9 cellular contexts compared by ENCODE assay signal in the genomic region with DNA sequence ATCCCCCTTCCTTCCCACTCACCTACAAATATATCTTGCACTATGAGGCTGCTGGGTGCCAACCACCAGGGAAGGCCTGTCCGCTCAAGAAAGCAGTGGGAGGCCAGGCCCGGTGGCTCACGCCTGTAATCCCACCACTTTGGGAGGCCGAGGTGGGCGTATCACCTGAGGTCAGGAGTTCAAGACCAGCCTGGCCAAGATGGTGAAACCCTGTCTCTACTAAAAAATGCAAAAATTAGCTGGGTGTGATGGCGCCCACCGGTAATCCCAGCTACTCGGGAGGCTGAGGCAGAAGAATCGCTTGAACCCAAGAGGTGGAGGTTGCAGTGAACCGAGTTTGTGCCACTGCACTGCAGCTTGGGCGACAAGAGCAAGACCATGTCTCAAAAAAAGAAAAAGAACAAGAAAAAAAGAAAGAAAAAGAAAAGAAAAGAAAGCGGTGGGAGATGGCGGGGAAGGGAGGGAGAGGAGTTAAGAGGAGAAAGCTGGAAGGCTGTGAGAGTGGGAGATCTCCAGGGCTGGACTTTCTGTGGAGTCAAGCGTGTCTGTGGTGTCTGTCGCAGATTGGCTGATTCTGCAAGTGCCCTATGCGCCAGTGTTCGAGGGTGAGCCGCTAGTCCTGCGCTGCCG. TPM values are rescaled to one million over a fixed set of nuclear protein-coding genes. Genes with fewer than 3 reads are reported as not detected.
DNase-seq lines count a peak whose midpoint lies in the region; ATAC-seq and TF ChIP-seq lines count a peak whose summit lies in the region.
"Not testable (repeated sequence)": the region's sequence is repeated elsewhere in the genome, so short reads cannot be mapped to it uniquely, and the experiment has no call there.
"Had no signal": no experiment of that assay in that cellular context is flagged by ENCODE, and none has a peak within 500 bp of the region (broad histone marks: within the 10 kb centered on the region; RNA-seq: fewer than 3 reads in every experiment).

No MANE protein-coding gene starts in this region.

- peaks cover 37% of the 10 kb centered on the region for H3K4me1 Mint-ChIP-seq in CD8-positive, alpha-beta T cell (ENCODE audit: low read depth)
- H3K4me1 Mint-ChIP-seq in T-helper 17 cell: peaks cover 41% of the 10 kb centered on the region
- H3K4me1 Mint-ChIP-seq in osteocyte (ENCODE audit: unreplicated experiment): not testable (repeated sequence)

- H3K4me3 ChIP-seq in CD8-positive, alpha-beta T cell (ENCODE audit: low read depth, low read length): peak overlapping the region; percentile 92
- H3K4me3 ChIP-seq in HUES48 (ENCODE audit: low read depth, low read length) (peak overlapping the region; percentile 82), astrocyte of the cerebellum (ENCODE audit: low read depth, low read length) (peak overlapping the region; percentile 63), esophagus squamous epithelium (peak overlapping the region; percentile 47 to 86 (median 68)), left lung (peak overlapping the region; percentile 68 to 75), thymus (ENCODE audit: low read length) (peak overlapping the region; percentile 54)

- POLR2A ChIA-PET in CD8-positive, alpha-beta T cell (lab: Charles Lee): interaction anchor here (1.3 to 3.0 kb wide), 4 partner anchors 9 to 194 kb away, joined by 5 to 52 read pairs (median 20); partner anchors contain the start of gene DUSP12

- peaks cover 26% of the 10 kb centered on the region for H3K4me1 ChIP-seq in CD8-positive, alpha-beta T cell (ENCODE audit: insufficient read depth, low read length)
- H3K4me1 ChIP-seq in HUES48 (ENCODE audit: control insufficient read depth, insufficient read depth, low read length); thymus (ENCODE audit: control insufficient read depth, insufficient read depth, low read length): not testable (repeated sequence)
- H3K4me1 ChIP-seq in esophagus squamous epithelium (peaks cover 5 to 28% (median 5%) of the 10 kb centered on the region in 3 donors), left lung (peaks cover 0 to 31% of the 10 kb centered on the region in 2 donors)

- H3K27me3 ChIP-seq in CD8-positive, alpha-beta T cell (ENCODE audit: insufficient read depth, low read length): not testable (repeated sequence)
- H3K27me3 ChIP-seq in HUES48 (ENCODE audit: control insufficient read depth, insufficient read depth, low read length) (peaks cover 50% of the 10 kb centered on the region), esophagus squamous epithelium (peaks cover 0 to 24% (median 0%) of the 10 kb centered on the region in 4 donors), left lung (peaks cover 3 to 90% of the 10 kb centered on the region in 2 donors), thymus (ENCODE audit: control insufficient read depth, insufficient read depth) (peaks cover 59% of the 10 kb centered on the region)

- intact Hi-C loops in CD8-positive, alpha-beta T cell (cut with DNase I, micrococcal nuclease): loop anchor here in 1 of 2 experiments (5.0 kb wide), 1 partner anchor 113 kb away; no protein-coding TSS in a partner anchor
- intact Hi-C loops in esophagus squamous epithelium (cut with DNase I); left lung (cut with DNase I): not testable (repeated sequence)

- H3K36me3 Mint-ChIP-seq in CD8-positive, alpha-beta T cell; T-helper 17 cell (ENCODE audit: low read depth); osteocyte (ENCODE audit: unreplicated experiment): not testable (repeated sequence)

- peak overlapping the region; percentile 95 for H3K4me3 Mint-ChIP-seq in CD8-positive, alpha-beta T cell
- H3K4me3 Mint-ChIP-seq in T-helper 17 cell (peak overlapping the region; percentile 98), osteocyte (ENCODE audit: unreplicated experiment) (peak overlapping the region; percentile 84)

- CTCF ChIA-PET in CD8-positive, alpha-beta T cell (lab: Charles Lee): interaction anchor here (0.8 to 6.3 kb wide), 5 partner anchors 9 to 77 kb away, joined by 3 to 70 read pairs (median 5); partner anchors contain the start of genes DUSP12 and FCRLA

- H3K27me3 Mint-ChIP-seq in CD8-positive, alpha-beta T cell (ENCODE audit: low read depth); T-helper 17 cell: not testable (repeated sequence)
- peaks cover 12% of the 10 kb centered on the region for H3K27me3 Mint-ChIP-seq in osteocyte (ENCODE audit: unreplicated experiment)

- H3K9me3 ChIP-seq in CD8-positive, alpha-beta T cell (ENCODE audit: low read length); HUES48 (ENCODE audit: control insufficient read depth, insufficient read depth, low read length); T-helper 17 cell (ENCODE audit: control insufficient read depth, low read length, poor library complexity, severe bottlenecking); esophagus squamous epithelium; left lung; thymus (ENCODE audit: control insufficient read depth): not testable (repeated sequence)

- TF ChIP-seq CTCF in CD8-positive, alpha-beta T cell (IDR thresholded peaks at IDR 0.05); astrocyte of the cerebellum (IDR thresholded peaks at IDR 0.05; ENCODE audit: low read depth, low read length, missing control alignments); esophagus squamous epithelium (IDR thresholded peaks at IDR 0.05); left lung (IDR thresholded peaks at IDR 0.05); osteocyte (IDR thresholded peaks at IDR 0.05): not testable (repeated sequence)

- ATAC-seq in CD8-positive, alpha-beta T cell; T-helper 17 cell; left lung: not testable (repeated sequence)

- not testable (repeated sequence) for H3K36me3 ChIP-seq in CD8-positive, alpha-beta T cell (ENCODE audit: insufficient read depth, low read length); HUES48 (ENCODE audit: control insufficient read depth, insufficient read depth, low read length); esophagus squamous epithelium; left lung; thymus (ENCODE audit: control insufficient read depth, insufficient read depth)

- not testable (repeated sequence) for H3K9me3 Mint-ChIP-seq in CD8-positive, alpha-beta T cell; osteocyte (ENCODE audit: unreplicated experiment)

- DNase-seq in CD8-positive, alpha-beta T cell; T-helper 17 cell; astrocyte of the cerebellum (ENCODE audit: low read depth); esophagus squamous epithelium (lab: John Stamatoyannopoulos, UW); left lung; osteocyte (ENCODE audit: extremely low spot score, unreplicated experiment): not testable (repeated sequence)

- H3K9ac ChIP-seq in HUES48 (ENCODE audit: low read depth, low read length): not testable (repeated sequence)

- TF ChIP-seq POLR2A in esophagus squamous epithelium (IDR thresholded peaks at IDR 0.05): not testable (repeated sequence)

- H3K27ac ChIP-seq in CD8-positive, alpha-beta T cell (ENCODE audit: low read depth, low read length): peak overlapping the region; percentile 51
- not testable (repeated sequence) for H3K27ac ChIP-seq in HUES48 (ENCODE audit: low read depth, low read length); thymus (ENCODE audit: low read depth)
- H3K27ac ChIP-seq in esophagus squamous epithelium (peak overlapping the region in 3 of 4 donors; percentile 81 to 87 (median 84)), left lung (peak overlapping the region in 1 of 2 donors; percentile 85)

- peak overlapping the region; percentile 91 for H3K27ac Mint-ChIP-seq in CD8-positive, alpha-beta T cell
- H3K27ac Mint-ChIP-seq in T-helper 17 cell: peak overlapping the region; percentile 65
- H3K27ac Mint-ChIP-seq in osteocyte (ENCODE audit: unreplicated experiment): not testable (repeated sequence)

- in situ Hi-C loops in astrocyte of the cerebellum (cut with HindIII; ENCODE audit: low sequenced_read_pairs): loop anchor here (25.0 kb wide), 1 partner anchor 513 kb away; the partner anchor contains the start of genes APOA2, FCER1G and NDUFS2

- WGBS in esophagus squamous epithelium, 2 donors: 53 to 57% methylated on average over 19 to 20 of the region's 20 CpGs
- WGBS in thymus: 68% methylated on average over 20 of the region's 20 CpGs

RNA-seq across cellular contexts. Expression of gene FCRLB, which starts 4.0 kb away (rescaled TPM):
- total RNA-seq in CD8-positive, alpha-beta T cell: under 1 TPM; 0.24 to 0.33 TPM
- total RNA-seq in T-helper 17 cell (under 1 TPM; 0.16 to 0.60 TPM), esophagus squamous epithelium (1 to 10 TPM in 1 of 4 donors, under 1 TPM in 3; 0.31 to 1.2 (median 0.83) TPM), left lung (1 to 10 TPM in 1 of 2 donors, under 1 TPM in 1; 0.70 to 1.1 TPM), osteocyte (0.27 TPM in 1 of 2 replicates, not detected in the other)
- 0.84 TPM for polyA plus RNA-seq in thymus

RNA-seq across cellular contexts. Expression of gene FCRLA, which starts 18.3 kb away (rescaled TPM):
- not detected for total RNA-seq in CD8-positive, alpha-beta T cell
- total RNA-seq in T-helper 17 cell (1 to 10 TPM in 1 of 2 donors, not detected in 1; 3.5 TPM), esophagus squamous epithelium (under 1 TPM in 1 of 4 donors, not detected in 3; 0.62 TPM), left lung (under 1 TPM in 1 of 2 donors, not detected in 1; 0.34 TPM), osteocyte (not detected in 2 replicates)
- polyA plus RNA-seq in thymus: 11.5 TPM
- total RNA-seq: left lobe of liver had no signal

RNA-seq across cellular contexts. Expression of gene DUSP12, which starts 24.2 kb away (rescaled TPM):
- total RNA-seq in CD8-positive, alpha-beta T cell: 10 to 100 TPM; 27.9 to 31.1 TPM
- 10 to 100 TPM; 17.2 to 24.8 TPM for total RNA-seq in T-helper 17 cell
- 10 to 100 TPM in 3 of 4 donors, 1 to 10 TPM in 1; 6.0 to 24.0 (median 15.1) TPM for total RNA-seq in esophagus squamous epithelium
- 10 to 100 TPM; 13.6 to 18.9 TPM for total RNA-seq in left lung
- total RNA-seq in osteocyte: 20.1 and 21.8 TPM in 2 replicates
- 28.2 TPM for polyA plus RNA-seq in thymus

RNA-seq across cellular contexts. Expression of gene ATF6, which starts 40.7 kb away (rescaled TPM):
- 10 to 100 TPM; 10.5 to 11.6 TPM for total RNA-seq in CD8-positive, alpha-beta T cell
- 10 to 100 TPM; 17.0 to 18.6 TPM for total RNA-seq in T-helper 17 cell
- total RNA-seq in esophagus squamous epithelium: 10 to 100 TPM; 13.4 to 24.8 (median 17.6) TPM
- 10 to 100 TPM; 27.3 to 32.2 TPM for total RNA-seq in left lung
- total RNA-seq in osteocyte: 29.7 and 32.2 TPM in 2 replicates
- 6.5 TPM for polyA plus RNA-seq in thymus
